21 cellular contexts compared by ENCODE assay signal in genomic region chr5:115813719-115814118, GRCh38. TPM values are rescaled to one million over a fixed set of nuclear protein-coding genes. Genes with fewer than 3 reads are reported as not detected.
A peak's percentile ranks its signal among the peaks of the same experiment; 100 is the strongest.
DNase-seq lines count a peak whose midpoint lies in the region; ATAC-seq and TF ChIP-seq lines count a peak whose summit lies in the region.
"Had no signal": no experiment of that assay in that cellular context is flagged by ENCODE, and none has a peak within 500 bp of the region (broad histone marks: within the 10 kb centered on the region; RNA-seq: fewer than 3 reads in every experiment).

No MANE protein-coding gene starts in this region.

- DNase-seq in activated CD8-positive, alpha-beta memory T cell treated with anti-CD3 and anti-CD28 coated beads, Interleukin-2, amount 10 ng/mL, durations not matched to agents 7 days and 5 days: peak; percentile 56
- no peak for DNase-seq in activated CD8-positive, alpha-beta memory T cell treated with anti-CD3 and anti-CD28 coated beads, Interleukin-2, amount 50 U/mL, for 4 hours
- no peak for DNase-seq in T-helper 2 cell treated with Interferon-gamma antibody and Interleukin-4, amounts not matched to agents 5 μg/mL and 100 μg/mL, for 36 hours (ENCODE audit: low spot score)
- DNase-seq in foreskin melanocyte: peak; percentile 60
- no peak for DNase-seq in retinal pigment epithelial cell (ENCODE audit: low read depth)
- no peak for DNase-seq in NCI-H82 treated with DMSO at 0.1 percent for 48 hours (lab: John Stamatoyannopoulos, UW; ENCODE audit: unreplicated experiment)
- no peak for DNase-seq in middle frontal gyrus (ENCODE audit: extremely low spot score, low spot score)
- no peak for DNase-seq in AML-193 (lab: John Stamatoyannopoulos, UW)
- DNase-seq: activated CD4-positive, alpha-beta T cell treated with anti-CD3 and anti-CD28 coated beads, Interleukin-2, amount 50 U/mL, for 1 hour; activated T-cell treated with anti-CD3 and anti-CD28 coated beads, Interleukin-2, amount 50 U/mL, for 1 hour; foreskin keratinocyte; Karpas-422; kidney; NCI-H1092 treated with DMSO at 0.1 percent for 48 hours; NCI-H2107; Right ventricle myocardium superior; stimulated activated naive CD4-positive, alpha-beta T cell treated with Interleukin-2 at 50 U/mL for 16 hours; upper lobe of left lung had no signal

- H3K27me3 Mint-ChIP-seq in activated CD8-positive, alpha-beta memory T cell treated with anti-CD3 and anti-CD28 coated beads, Interleukin-2, amount 10 ng/mL, durations not matched to agents 7 days and 5 days: peaks cover 76% of the 10 kb centered on the region
- peaks cover 77% of the 10 kb centered on the region for H3K27me3 Mint-ChIP-seq in T-helper 2 cell treated with Interferon-gamma antibody and Interleukin-4, amounts not matched to agents 5 μg/mL and 100 μg/mL, for 36 hours (ENCODE audit: low read depth)

- H3K4me1 Mint-ChIP-seq in activated CD8-positive, alpha-beta memory T cell treated with anti-CD3 and anti-CD28 coated beads, Interleukin-2, amount 10 ng/mL, durations not matched to agents 7 days and 5 days: peaks cover 61% of the 10 kb centered on the region
- peaks cover 35% of the 10 kb centered on the region for H3K4me1 Mint-ChIP-seq in T-helper 2 cell treated with Interferon-gamma antibody and Interleukin-4, amounts not matched to agents 5 μg/mL and 100 μg/mL, for 36 hours (ENCODE audit: low read depth)

- H3K27ac Mint-ChIP-seq in activated CD8-positive, alpha-beta memory T cell treated with anti-CD3 and anti-CD28 coated beads, Interleukin-2, amount 10 ng/mL, durations not matched to agents 7 days and 5 days: no peak overlapping the region
- peak overlapping the region; percentile 47 for H3K27ac Mint-ChIP-seq in T-helper 2 cell treated with Interferon-gamma antibody and Interleukin-4, amounts not matched to agents 5 μg/mL and 100 μg/mL, for 36 hours
- H3K27ac Mint-ChIP-seq: activated naive CD8-positive, alpha-beta T cell had no signal

- CTCF ChIA-PET in activated CD8-positive, alpha-beta memory T cell treated with anti-CD3 and anti-CD28 coated beads, Interleukin-2, amount 10 ng/mL, durations not matched to agents 7 days and 5 days (lab: Charles Lee): interaction anchor here (1.4 to 1.7 kb wide), 2 partner anchors 14 to 16 kb away, joined by 3 read pairs; no protein-coding TSS in a partner anchor

- no peak for TF ChIP-seq CTCF in retinal pigment epithelial cell (conservative IDR thresholded peaks at IDR 0.05; ENCODE audit: low read depth, low read length)

- peaks cover 2% of the 10 kb centered on the region for H3K36me3 Mint-ChIP-seq in activated CD8-positive, alpha-beta memory T cell treated with anti-CD3 and anti-CD28 coated beads, Interleukin-2, amount 10 ng/mL, durations not matched to agents 7 days and 5 days
- H3K36me3 Mint-ChIP-seq in T-helper 2 cell treated with Interferon-gamma antibody and Interleukin-4, amounts not matched to agents 5 μg/mL and 100 μg/mL, for 36 hours (ENCODE audit: low read depth): no peaks in the 10 kb centered on the region
- H3K36me3 Mint-ChIP-seq: activated naive CD8-positive, alpha-beta T cell had no signal

- peak; percentile 29 for ATAC-seq in activated CD8-positive, alpha-beta memory T cell treated with anti-CD3 and anti-CD28 coated beads, Interleukin-2, amount 10 ng/mL, durations not matched to agents 7 days and 5 days
- ATAC-seq: foreskin keratinocyte had no signal

- H3K9me3 Mint-ChIP-seq in activated CD8-positive, alpha-beta memory T cell treated with anti-CD3 and anti-CD28 coated beads, Interleukin-2, amount 10 ng/mL, durations not matched to agents 7 days and 5 days (ENCODE audit: low read depth): no peaks in the 10 kb centered on the region
- no peaks in the 10 kb centered on the region for H3K9me3 Mint-ChIP-seq in T-helper 2 cell treated with Interferon-gamma antibody and Interleukin-4, amounts not matched to agents 5 μg/mL and 100 μg/mL, for 36 hours

- H3K4me3 Mint-ChIP-seq in activated CD8-positive, alpha-beta memory T cell treated with anti-CD3 and anti-CD28 coated beads, Interleukin-2, amount 10 ng/mL, durations not matched to agents 7 days and 5 days: no peak overlapping the region
- H3K4me3 Mint-ChIP-seq in T-helper 2 cell treated with Interferon-gamma antibody and Interleukin-4, amounts not matched to agents 5 μg/mL and 100 μg/mL, for 36 hours: no peak overlapping the region
- H3K4me3 Mint-ChIP-seq: activated naive CD8-positive, alpha-beta T cell had no signal

- peak overlapping the region; percentile 86 for H3K4me3 ChIP-seq in retinal pigment epithelial cell (ENCODE audit: low read length)
- H3K4me3 ChIP-seq: BLaER1, cardiac muscle cell had no signal

RNA-seq across cellular contexts. Expression of gene CDO1, which starts 2.7 kb away (rescaled TPM):
- under 1 TPM in 1 of 2 experiments, not detected in 1; 0.30 TPM for total RNA-seq in activated CD8-positive, alpha-beta memory T cell treated with anti-CD3 and anti-CD28 coated beads, Interleukin-2, amount 10 ng/mL, durations not matched to agents 7 days and 5 days

RNA-seq across cellular contexts. Expression of gene ATG12, which starts 27.6 kb away (rescaled TPM):
- 10 to 100 TPM; 36.5 to 36.9 TPM for total RNA-seq in activated CD8-positive, alpha-beta memory T cell treated with anti-CD3 and anti-CD28 coated beads, Interleukin-2, amount 10 ng/mL, durations not matched to agents 7 days and 5 days

RNA-seq across cellular contexts. Expression of gene AP3S1, which starts 28.0 kb away (rescaled TPM):
- total RNA-seq in activated CD8-positive, alpha-beta memory T cell treated with anti-CD3 and anti-CD28 coated beads, Interleukin-2, amount 10 ng/mL, durations not matched to agents 7 days and 5 days: 10 to 100 TPM; 57.1 to 66.2 TPM

Comparison
In these comparisons a context has a peak if more than half of its experiments do, and no peak if none do; other contexts are left out.
1. DNase-seq: peak in activated CD8-positive, alpha-beta memory T cell treated with anti-CD3 and anti-CD28 coated beads, Interleukin-2, amount 10 ng/mL, durations not matched to agents 7 days and 5 days (single experiment) and foreskin melanocyte (single experiment); none in activated CD8-positive, alpha-beta memory T cell treated with anti-CD3 and anti-CD28 coated beads, Interleukin-2, amount 50 U/mL, for 4 hours (single experiment), T-helper 2 cell treated with Interferon-gamma antibody and Interleukin-4, amounts not matched to agents 5 μg/mL and 100 μg/mL, for 36 hours (single experiment), retinal pigment epithelial cell (single experiment), NCI-H82 treated with DMSO at 0.1 percent for 48 hours (single experiment), middle frontal gyrus (single experiment) and AML-193 (0 of 2).